8 cellular contexts compared by ENCODE assay signal in the genomic region with DNA sequence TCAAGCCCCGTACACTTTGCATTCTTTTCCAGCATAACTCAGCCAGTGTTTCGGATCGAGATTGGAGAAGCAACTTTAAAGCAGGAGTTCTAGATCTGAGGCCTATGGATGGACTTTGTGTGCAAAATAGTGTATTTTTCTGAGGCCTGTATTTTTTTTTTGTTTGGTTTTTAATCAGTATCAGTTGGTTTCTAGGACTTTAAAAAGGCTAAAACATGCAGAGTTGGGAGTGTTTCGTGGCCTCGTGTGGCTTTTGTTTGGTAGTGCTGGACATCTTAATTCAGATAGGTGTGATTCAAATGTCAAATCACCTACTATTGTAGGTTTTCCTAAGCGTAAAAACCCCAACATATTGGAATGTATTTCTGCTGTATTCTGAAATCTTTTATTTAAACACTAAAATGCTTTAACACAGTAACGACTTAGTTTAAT. TPM values are rescaled to one million over a fixed set of nuclear protein-coding genes. Genes with fewer than 3 reads are reported as not detected.
DNase-seq lines count a peak whose midpoint lies in the region; ATAC-seq and TF ChIP-seq lines count a peak whose summit lies in the region.

No MANE protein-coding gene starts in this region.

- DNase-seq in right atrium auricular region (ENCODE audit: low spot score) (no peak), Right ventricle myocardium inferior (ENCODE audit: missing footprints) (no peak), SHP77 treated with DMSO at 0.1 percent for 48 hours (lab: John Stamatoyannopoulos, UW) (peak; percentile 20), esophagus squamous epithelium (lab: John Stamatoyannopoulos, UW) (no peak), pulmonary artery endothelial cell (ENCODE audit: low read depth, low spot score) (peak; percentile 27), inferior parietal cortex (ENCODE audit: extremely low spot score) (no peak)
- DNase-seq in activated CD4-positive, CD25-positive, alpha-beta regulatory T cell treated with anti-CD3 and anti-CD28 coated beads, Interleukin-2, amount 50 U/mL, for 72 hours = no peak
- no peak for DNase-seq in stimulated activated naive CD4-positive, alpha-beta T cell (lab: John Stamatoyannopoulos, UW)

- no peaks in the 10 kb centered on the region for H3K9me3 ChIP-seq in right atrium auricular region
- no peaks in the 10 kb centered on the region for H3K9me3 ChIP-seq in esophagus squamous epithelium

- no peak for TF ChIP-seq CTCF in right atrium auricular region (IDR thresholded peaks at IDR 0.05)
- TF ChIP-seq CTCF in esophagus squamous epithelium (IDR thresholded peaks at IDR 0.05) = no peak

- no peak for TF ChIP-seq POLR2A in esophagus squamous epithelium (IDR thresholded peaks at IDR 0.05)

- H3K27me3 ChIP-seq in right atrium auricular region = no peaks in the 10 kb centered on the region
- no peaks in the 10 kb centered on the region for H3K27me3 ChIP-seq in esophagus squamous epithelium

- ATAC-seq in Right ventricle myocardium inferior = no peak

- H3K4me1 ChIP-seq in right atrium auricular region (peaks cover 0 to 25% of the 10 kb centered on the region in 2 donors), esophagus squamous epithelium (peaks cover 10 to 61% (median 16%) of the 10 kb centered on the region in 3 donors)

- no peaks in the 10 kb centered on the region for H3K36me3 ChIP-seq in right atrium auricular region
- peaks cover 3 to 27% (median 7%) of the 10 kb centered on the region in 3 donors for H3K36me3 ChIP-seq in esophagus squamous epithelium

- H3K4me3 ChIP-seq in right atrium auricular region = peak overlapping the region; percentile 89 to 90
- H3K4me3 ChIP-seq in esophagus squamous epithelium = peak overlapping the region; percentile 63 to 94 (median 78)

- peak overlapping the region; percentile 89 to 93 for H3K27ac ChIP-seq in right atrium auricular region
- peak overlapping the region; percentile 88 to 96 (median 92) for H3K27ac ChIP-seq in esophagus squamous epithelium

- 0% methylated on average over 7 of the region's 7 CpGs for WGBS in esophagus squamous epithelium, 2 donors

- intact Hi-C loops in Right ventricle myocardium inferior (cut with DNase I) = loop anchor here (5.0 kb wide), 1 partner anchor 49 kb away; a partner anchor contains a TSS
- intact Hi-C loops in esophagus squamous epithelium (cut with DNase I) = no loop called here

RNA-seq across cellular contexts. Expression of a gene that starts 0.3 kb away (rescaled TPM):
- 1 to 10 TPM; 1.8 to 4.6 TPM for total RNA-seq in right atrium auricular region
- 5.2 TPM for total RNA-seq in Right ventricle myocardium inferior
- 1 to 10 TPM; 3.7 to 9.1 (median 5.4) TPM for total RNA-seq in esophagus squamous epithelium
- 7.5 and 11.0 TPM in 2 replicates for total RNA-seq in pulmonary artery endothelial cell

RNA-seq across cellular contexts. Expression of a gene that starts 0.8 kb away (rescaled TPM):
- 10 to 100 TPM; 16.0 to 18.9 TPM for total RNA-seq in right atrium auricular region
- 21.9 TPM for total RNA-seq in Right ventricle myocardium inferior
- 10 to 100 TPM; 19.6 to 39.3 (median 28.5) TPM for total RNA-seq in esophagus squamous epithelium
- total RNA-seq in pulmonary artery endothelial cell = 36.9 and 44.1 TPM in 2 replicates

RNA-seq across cellular contexts. Expression of a gene that starts 47.3 kb away (rescaled TPM):
- total RNA-seq in right atrium auricular region (10 to 100 TPM in 1 of 2 donors, 1 to 10 TPM in 1; 3.2 to 11.1 TPM), Right ventricle myocardium inferior (6.9 TPM), esophagus squamous epithelium (1 to 10 TPM; 2.8 to 6.7 (median 5.2) TPM), pulmonary artery endothelial cell (13.8 and 18.7 TPM in 2 replicates)

Comparison
In these comparisons a context has a peak if more than half of its experiments do, and no peak if none do; other contexts are left out.
1. DNase-seq: peak in SHP77 treated with DMSO at 0.1 percent for 48 hours (single experiment) and pulmonary artery endothelial cell (single experiment); none in right atrium auricular region (single experiment), Right ventricle myocardium inferior (single experiment), esophagus squamous epithelium (single experiment), activated CD4-positive, CD25-positive, alpha-beta regulatory T cell treated with anti-CD3 and anti-CD28 coated beads, Interleukin-2, amount 50 U/mL, for 72 hours (single experiment), stimulated activated naive CD4-positive, alpha-beta T cell (0 of 6) and inferior parietal cortex (single experiment).